Comparison of ENCODE assay signal across 14 cellular contexts in the genomic region with DNA sequence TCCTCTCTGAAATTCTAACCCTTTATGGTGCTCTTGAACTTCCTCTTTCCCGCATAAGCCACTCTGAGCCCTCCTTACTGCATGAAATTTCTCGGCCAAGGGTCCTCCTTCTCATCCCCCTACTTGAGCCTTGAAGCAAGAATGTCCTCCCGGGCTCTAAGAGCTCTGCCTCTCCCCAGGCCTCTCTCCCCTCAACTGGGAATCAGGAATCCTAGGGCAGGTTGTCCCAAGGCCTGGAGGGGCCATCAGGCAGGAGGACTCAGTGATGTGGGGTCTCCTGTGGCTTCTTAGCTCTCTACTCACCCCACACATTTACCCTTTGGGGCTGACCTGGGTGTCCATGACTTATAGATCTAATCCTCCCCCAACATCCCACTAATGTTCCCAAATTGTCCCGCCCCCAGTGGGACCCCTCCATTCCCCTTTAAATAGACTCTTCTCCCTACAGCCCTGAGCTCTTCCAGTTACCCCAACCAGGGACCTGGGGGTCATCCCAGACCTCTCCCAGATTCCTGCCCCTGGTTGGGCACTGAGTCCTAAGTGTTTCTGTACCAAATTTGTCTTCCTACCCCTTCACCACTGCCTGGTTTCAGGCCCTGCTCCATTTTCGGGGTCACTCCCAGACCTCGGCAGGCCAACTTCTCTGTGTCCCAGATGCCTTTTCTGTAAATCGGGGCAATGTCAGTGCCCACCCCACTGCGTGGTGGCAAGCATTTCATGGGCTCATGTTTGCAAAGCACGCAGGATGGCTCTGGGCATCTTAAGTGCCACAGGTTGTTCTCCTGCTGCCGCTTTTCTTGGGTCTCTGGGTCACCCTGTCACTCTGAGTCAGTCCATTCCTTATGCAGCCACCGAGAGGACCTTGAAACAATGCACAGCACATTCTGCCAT.
A peak's percentile ranks its signal among the peaks of the same experiment; 100 is the strongest.
DNase-seq lines count a peak whose midpoint lies in the region; ATAC-seq and TF ChIP-seq lines count a peak whose summit lies in the region.
"Had no signal": no experiment of that assay in that cellular context is flagged by ENCODE, and none has a peak within 500 bp of the region (broad histone marks: within the 10 kb centered on the region; RNA-seq: fewer than 3 reads in every experiment).

No MANE protein-coding gene starts in this region.

- H3K27ac ChIP-seq in left ventricle myocardium inferior (replicated peaks) (peak overlapping the region; percentile 80), dorsolateral prefrontal cortex (peak overlapping the region in 32 of 59 donors; percentile 4 to 81 (median 57)), uterus (peak overlapping the region; percentile 89 to 96)

- peaks cover 8% of the 10 kb centered on the region for H3K4me1 Mint-ChIP-seq in osteocyte (ENCODE audit: unreplicated experiment)

- intact Hi-C loops in left ventricle myocardium inferior (cut with micrococcal nuclease), result no loop called here
- intact Hi-C loops in left ventricle myocardium superior (cut with micrococcal nuclease), result no loop called here
- intact Hi-C loops in dorsolateral prefrontal cortex (cut with DNase I), result no loop called here
- intact Hi-C loops in uterus (cut with DNase I; ENCODE audit: low total_unique reads), result no loop called here

- H3K9me3 ChIP-seq in left ventricle myocardium inferior (replicated peaks), result peaks cover 3% of the 10 kb centered on the region
- H3K9me3 ChIP-seq in uterus, result no peaks in the 10 kb centered on the region

- no peak overlapping the region for H3K4me3 Mint-ChIP-seq in osteocyte (ENCODE audit: unreplicated experiment)
- H3K4me3 Mint-ChIP-seq: T-helper 2 cell treated with Interferon-gamma antibody and Interleukin-4, amounts not matched to agents 5 μg/mL and 100 μg/mL, for 36 hours had no signal

- no peak for DNase-seq in left ventricle myocardium inferior
- DNase-seq in left ventricle myocardium superior, result no peak
- no peak for DNase-seq in dorsolateral prefrontal cortex
- DNase-seq in osteocyte (ENCODE audit: extremely low spot score, unreplicated experiment), result peak; percentile 63
- no peak for DNase-seq in uterus
- DNase-seq in cerebellar nuclear complex (lab: John Stamatoyannopoulos, UW), result no peak
- DNase-seq in activated CD4-positive, CD25-positive, alpha-beta regulatory T cell treated with anti-CD3 and anti-CD28 coated beads, Interleukin-2, amount 50 U/mL, for 72 hours, result no peak
- DNase-seq in activated naive CD4-positive, alpha-beta T cell treated with Interleukin-2 at 50 U/mL for 16 hours, result no peak
- DNase-seq: activated CD4-positive, alpha-beta T cell treated with anti-CD3 and anti-CD28 coated beads, Interleukin-2, amount 50 U/mL, for 4 hours; activated effector memory CD4-positive, alpha-beta T cell treated with anti-CD3 and anti-CD28 coated beads, Interleukin-2, amount 50 U/mL, for 16 hours; central memory CD4-positive, alpha-beta T cell; NCI-H1417; NCI-H510A treated with DMSO at 0.1 percent for 48 hours had no signal

- H3K36me3 Mint-ChIP-seq in osteocyte (ENCODE audit: unreplicated experiment), result no peaks in the 10 kb centered on the region

- peaks cover 8% of the 10 kb centered on the region for H3K27me3 ChIP-seq in left ventricle myocardium inferior (ENCODE audit: low read depth)
- peaks cover 0 to 9% (median 0%) of the 10 kb centered on the region in 45 donors for H3K27me3 ChIP-seq in dorsolateral prefrontal cortex
- no peaks in the 10 kb centered on the region for H3K27me3 ChIP-seq in uterus

- H3K4me1 ChIP-seq in left ventricle myocardium inferior, result peaks cover 39% of the 10 kb centered on the region
- H3K4me1 ChIP-seq in uterus, result peaks cover 11 to 17% of the 10 kb centered on the region in 2 donors

- H3K27me3 Mint-ChIP-seq in osteocyte (ENCODE audit: unreplicated experiment), result no peaks in the 10 kb centered on the region

- H3K9me3 Mint-ChIP-seq in osteocyte (ENCODE audit: unreplicated experiment), result peaks cover 4% of the 10 kb centered on the region
- H3K9me3 Mint-ChIP-seq: T-helper 2 cell treated with Interferon-gamma antibody and Interleukin-4, amounts not matched to agents 5 μg/mL and 100 μg/mL, for 36 hours had no signal

- H3K36me3 ChIP-seq in left ventricle myocardium inferior (no peaks in the 10 kb centered on the region), uterus (no peaks in the 10 kb centered on the region)

- TF ChIP-seq CTCF in left ventricle myocardium inferior (IDR thresholded peaks at IDR 0.05; ENCODE audit: borderline replicate concordance) (no peak), dorsolateral prefrontal cortex (IDR thresholded peaks at IDR 0.05 in 54 of 56, conservative IDR thresholded peaks at IDR 0.05 in 2 of 56; ENCODE audit: low read depth in 1 of 56, partially characterized antibody in 56 of 56) (no peak), osteocyte (IDR thresholded peaks at IDR 0.05) (no peak), uterus (IDR thresholded peaks at IDR 0.05) (no peak)

- H3K4me3 ChIP-seq in left ventricle myocardium inferior, result no peak overlapping the region
- H3K4me3 ChIP-seq in dorsolateral prefrontal cortex, result no peak overlapping the region
- H3K4me3 ChIP-seq in uterus, result no peak overlapping the region

- ATAC-seq in left ventricle myocardium superior, result no peak

- no peak overlapping the region for H3K27ac Mint-ChIP-seq in osteocyte (ENCODE audit: unreplicated experiment)
- H3K27ac Mint-ChIP-seq: T-helper 2 cell treated with Interferon-gamma antibody and Interleukin-4, amounts not matched to agents 5 μg/mL and 100 μg/mL, for 36 hours had no signal

- TF ChIP-seq POLR2A in uterus (IDR thresholded peaks at IDR 0.05), result no peak
